Comparison of ENCODE assay signal across 10 cellular contexts in the genomic region with DNA sequence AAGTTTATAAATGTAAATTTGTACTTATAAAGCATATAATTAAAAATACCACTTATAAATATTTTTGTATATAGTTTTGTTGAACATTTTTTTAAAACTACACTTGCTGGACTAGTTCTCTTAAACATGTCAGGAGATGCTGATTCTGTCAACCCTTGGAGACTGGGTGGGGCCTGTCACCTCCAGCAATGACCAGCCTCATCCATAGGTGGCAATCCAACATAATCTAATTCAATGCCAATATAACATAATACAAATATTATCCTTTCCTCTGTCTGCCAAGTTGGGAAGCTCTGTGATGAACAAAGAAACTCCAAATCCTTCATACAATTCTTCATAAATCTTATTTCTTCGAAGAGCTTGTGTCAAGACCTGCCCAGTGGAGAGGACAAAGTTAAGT.
DNase-seq lines count a peak whose midpoint lies in the region; ATAC-seq and TF ChIP-seq lines count a peak whose summit lies in the region.
"Had no signal": no experiment of that assay in that cellular context is flagged by ENCODE, and none has a peak within 500 bp of the region (broad histone marks: within the 10 kb centered on the region; RNA-seq: fewer than 3 reads in every experiment).

No MANE protein-coding gene starts in this region.

- H3K4me3 Mint-ChIP-seq in MCF 10A (ENCODE audit: unreplicated experiment): no peak overlapping the region
- H3K4me3 Mint-ChIP-seq in stimulated activated naive CD8-positive, alpha-beta T cell treated with anti-CD3 and anti-CD28 coated beads, Interleukin-15, amount 100 ng/mL, for 72 hours: no peak overlapping the region

- H3K4me1 Mint-ChIP-seq in MCF 10A (ENCODE audit: insufficient read depth, unreplicated experiment): peaks cover 63% of the 10 kb centered on the region
- peaks cover 58% of the 10 kb centered on the region for H3K4me1 Mint-ChIP-seq in stimulated activated naive CD8-positive, alpha-beta T cell treated with anti-CD3 and anti-CD28 coated beads, Interleukin-15, amount 100 ng/mL, for 72 hours

- TF ChIP-seq CTCF in MCF 10A (IDR thresholded peaks at IDR 0.05; ENCODE audit: unreplicated experiment): peak; percentile 40
- no peak for TF ChIP-seq CTCF in breast epithelium (IDR thresholded peaks at IDR 0.05)
- TF ChIP-seq CTCF in brain microvascular endothelial cell (IDR thresholded peaks at IDR 0.05; ENCODE audit: low read depth, low read length, missing control alignments): peak; percentile 41
- peak in 4 of 9 donors; percentile 22 to 45 (median 33) for TF ChIP-seq CTCF in heart right ventricle (IDR thresholded peaks at IDR 0.05)

- intact Hi-C loops in MCF 10A (cut with micrococcal nuclease): loop anchor here (1.0 to 5.0 kb wide), 4 partner anchors 54 to 566 kb away; partner anchors contain the start of gene RBMS1
- intact Hi-C loops in breast epithelium (cut with DNase I; ENCODE audit: low total_unique reads): no loop called here
- intact Hi-C loops in heart right ventricle (cut with DNase I): loop anchor here in 1 of 10 donors (10.0 kb wide), 1 partner anchor 52 kb away; no protein-coding TSS in a partner anchor

- no peaks in the 10 kb centered on the region for H3K27me3 Mint-ChIP-seq in MCF 10A (ENCODE audit: insufficient read depth, unreplicated experiment)
- no peaks in the 10 kb centered on the region for H3K27me3 Mint-ChIP-seq in stimulated activated naive CD8-positive, alpha-beta T cell treated with anti-CD3 and anti-CD28 coated beads, Interleukin-15, amount 100 ng/mL, for 72 hours

- in situ Hi-C loops in brain microvascular endothelial cell (cut with HindIII; ENCODE audit: low pct_ligation_motif_present, low sequenced_read_pairs): no loop called here

- H3K9me3 ChIP-seq in breast epithelium (no peaks in the 10 kb centered on the region), heart right ventricle (no peaks in the 10 kb centered on the region)
- H3K9me3 ChIP-seq: upper lobe of left lung had no signal

- no TSS peak for BruUV-seq in MCF 10A (replicated peaks; lab: Mats Ljungman, UMichigan)

- ATAC-seq in stimulated activated naive CD8-positive, alpha-beta T cell treated with anti-CD3 and anti-CD28 coated beads, Interleukin-15, amount 100 ng/mL, for 72 hours: peak; percentile 81
- no peak for ATAC-seq in heart right ventricle
- ATAC-seq in GM19467 (IDR thresholded peaks at IDR 0.05; ENCODE audit: unreplicated experiment): no peak

- H3K27me3 ChIP-seq in breast epithelium (no peaks in the 10 kb centered on the region), brain microvascular endothelial cell (replicated peaks) (no peaks in the 10 kb centered on the region), heart right ventricle (no peaks in the 10 kb centered on the region)
- H3K27me3 ChIP-seq: upper lobe of left lung had no signal

- peaks cover 0 to 7% of the 10 kb centered on the region in 2 donors for H3K4me1 ChIP-seq in breast epithelium
- peaks cover 2 to 86% (median 79%) of the 10 kb centered on the region in 9 donors for H3K4me1 ChIP-seq in heart right ventricle

- DNase-seq in MCF 10A (ENCODE audit: unreplicated experiment) (peak; percentile 54), breast epithelium (ENCODE audit: low spot score in 2 of 2) (no peak), MV-4-11 (lab: John Stamatoyannopoulos, UW) (peak; percentile 3), brain microvascular endothelial cell (no peak), NCI-H510A treated with DMSO at 0.1 percent for 48 hours (lab: John Stamatoyannopoulos, UW) (no peak), heart right ventricle (no peak)
- peak in 1 of 2 donors; percentile 20 for DNase-seq in stimulated activated naive CD8-positive, alpha-beta T cell treated with anti-CD3 and anti-CD28 coated beads, Interleukin-15, amount 100 ng/mL, for 72 hours
- DNase-seq: NCI-H187 had no signal

- H3K9me3 Mint-ChIP-seq in MCF 10A (ENCODE audit: unreplicated experiment): no peaks in the 10 kb centered on the region
- H3K9me3 Mint-ChIP-seq in stimulated activated naive CD8-positive, alpha-beta T cell treated with anti-CD3 and anti-CD28 coated beads, Interleukin-15, amount 100 ng/mL, for 72 hours: peaks cover 8 to 9% of the 10 kb centered on the region in 2 donors

- H3K36me3 ChIP-seq in breast epithelium (no peaks in the 10 kb centered on the region), brain microvascular endothelial cell (replicated peaks) (peaks cover 11% of the 10 kb centered on the region), heart right ventricle (peaks cover 0 to 14% (median 0%) of the 10 kb centered on the region in 9 donors)

- TF ChIP-seq POLR2A in breast epithelium (IDR thresholded peaks at IDR 0.05): no peak

- POLR2A ChIA-PET in MCF 10A (lab: Yijun Ruan, JAX): interaction anchor here (0.7 to 6.7 kb wide), 16 partner anchors 11 to 641 kb away, joined by 3 to 62 read pairs (median 4); no protein-coding TSS in a partner anchor

- CTCF ChIA-PET in MCF 10A (lab: Yijun Ruan, JAX): interaction anchor here (0.6 to 3.4 kb wide), 22 partner anchors 9 to 711 kb away, joined by 3 to 19 read pairs (median 4); no protein-coding TSS in a partner anchor

- 28 to 53% methylated on average over 1 of the region's 1 CpG for whole genome bisulfite sequencing in heart right ventricle, 2 donors

- peak overlapping the region; percentile 38 for H3K27ac Mint-ChIP-seq in MCF 10A (ENCODE audit: low read depth, unreplicated experiment)
- H3K27ac Mint-ChIP-seq in stimulated activated naive CD8-positive, alpha-beta T cell treated with anti-CD3 and anti-CD28 coated beads, Interleukin-15, amount 100 ng/mL, for 72 hours: peak overlapping the region in 1 of 2 donors; percentile 74

- no peaks in the 10 kb centered on the region for H3K36me3 Mint-ChIP-seq in MCF 10A (ENCODE audit: insufficient read depth, unreplicated experiment)

- H3K27ac ChIP-seq in breast epithelium (no peak overlapping the region), brain microvascular endothelial cell (peak overlapping the region; percentile 57), heart right ventricle (peak overlapping the region in 3 of 10 donors; percentile 8 to 45 (median 40))

- no peak overlapping the region for H3K4me3 ChIP-seq in breast epithelium
- H3K4me3 ChIP-seq in brain microvascular endothelial cell (ENCODE audit: low read depth, low read length): no peak overlapping the region
- no peak overlapping the region for H3K4me3 ChIP-seq in heart right ventricle
- H3K4me3 ChIP-seq: upper lobe of left lung had no signal

Comparison
In these comparisons a context has a peak if more than half of its experiments do, and no peak if none do; other contexts are left out.
1. DNase-seq: peak in MCF 10A (single experiment) and MV-4-11 (single experiment); none in breast epithelium (0 of 2), brain microvascular endothelial cell (single experiment), NCI-H510A treated with DMSO at 0.1 percent for 48 hours (single experiment) and heart right ventricle (0 of 2).
2. CTCF ChIP-seq: peak in MCF 10A (single experiment) and brain microvascular endothelial cell (single experiment); none in breast epithelium (0 of 3).